2 cellular contexts compared by ENCODE assay signal in the genomic region with DNA sequence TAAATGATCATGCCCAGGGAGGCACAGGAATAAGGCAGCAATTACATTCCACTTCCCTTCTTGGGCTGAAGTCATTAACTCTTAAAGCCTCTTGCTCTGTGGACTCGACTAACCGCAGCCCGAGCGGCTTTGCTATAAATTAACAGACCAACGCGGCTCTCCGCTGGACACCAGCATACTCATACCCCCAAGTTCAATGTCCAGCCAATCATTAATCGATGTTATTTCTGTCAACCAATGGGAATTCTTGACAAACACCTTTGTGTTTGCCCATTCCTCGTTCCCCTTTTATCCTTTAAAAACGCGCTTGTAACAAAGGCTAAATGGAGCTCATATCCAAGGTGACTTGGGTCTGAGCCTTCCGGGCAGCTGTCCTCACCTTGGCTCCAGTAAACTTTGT.
TF ChIP-seq lines count a peak whose summit lies in the region.

No MANE protein-coding gene starts in this region.

TF ChIP-seq in GM23338, 12 proteins besides CTCF, POLR2A, EP300 and RAD21 (continued from another document):
- TF ChIP-seq, protein P1, sequence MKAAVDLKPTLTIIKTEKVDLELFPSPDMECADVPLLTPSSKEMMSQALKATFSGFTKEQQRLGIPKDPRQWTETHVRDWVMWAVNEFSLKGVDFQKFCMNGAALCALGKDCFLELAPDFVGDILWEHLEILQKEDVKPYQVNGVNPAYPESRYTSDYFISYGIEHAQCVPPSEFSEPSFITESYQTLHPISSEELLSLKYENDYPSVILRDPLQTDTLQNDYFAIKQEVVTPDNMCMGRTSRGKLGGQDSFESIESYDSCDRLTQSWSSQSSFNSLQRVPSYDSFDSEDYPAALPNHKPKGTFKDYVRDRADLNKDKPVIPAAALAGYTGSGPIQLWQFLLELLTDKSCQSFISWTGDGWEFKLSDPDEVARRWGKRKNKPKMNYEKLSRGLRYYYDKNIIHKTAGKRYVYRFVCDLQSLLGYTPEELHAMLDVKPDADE (IDR thresholded peaks at IDR 0.05): no peak
- TF ChIP-seq ZNF331 (CRISPR knock-in tag; IDR thresholded peaks at IDR 0.05; ENCODE audit: low read depth) (no peak), POLR2AphosphoS5 (IDR thresholded peaks at IDR 0.05; ENCODE audit: low read depth) (no peak), CREB1 (CRISPR knock-in tag; IDR thresholded peaks at IDR 0.05; ENCODE audit: low read depth) (no peak), EZH2phosphoT487 (IDR thresholded peaks at IDR 0.05; ENCODE audit: unreplicated experiment) (no peak), STAT1 (IDR thresholded peaks at IDR 0.05; ENCODE audit: unreplicated experiment) (no peak), EZH2 (IDR thresholded peaks at IDR 0.05; ENCODE audit: low read depth, unreplicated experiment) (no peak)
- TF ChIP-seq, protein P2, sequence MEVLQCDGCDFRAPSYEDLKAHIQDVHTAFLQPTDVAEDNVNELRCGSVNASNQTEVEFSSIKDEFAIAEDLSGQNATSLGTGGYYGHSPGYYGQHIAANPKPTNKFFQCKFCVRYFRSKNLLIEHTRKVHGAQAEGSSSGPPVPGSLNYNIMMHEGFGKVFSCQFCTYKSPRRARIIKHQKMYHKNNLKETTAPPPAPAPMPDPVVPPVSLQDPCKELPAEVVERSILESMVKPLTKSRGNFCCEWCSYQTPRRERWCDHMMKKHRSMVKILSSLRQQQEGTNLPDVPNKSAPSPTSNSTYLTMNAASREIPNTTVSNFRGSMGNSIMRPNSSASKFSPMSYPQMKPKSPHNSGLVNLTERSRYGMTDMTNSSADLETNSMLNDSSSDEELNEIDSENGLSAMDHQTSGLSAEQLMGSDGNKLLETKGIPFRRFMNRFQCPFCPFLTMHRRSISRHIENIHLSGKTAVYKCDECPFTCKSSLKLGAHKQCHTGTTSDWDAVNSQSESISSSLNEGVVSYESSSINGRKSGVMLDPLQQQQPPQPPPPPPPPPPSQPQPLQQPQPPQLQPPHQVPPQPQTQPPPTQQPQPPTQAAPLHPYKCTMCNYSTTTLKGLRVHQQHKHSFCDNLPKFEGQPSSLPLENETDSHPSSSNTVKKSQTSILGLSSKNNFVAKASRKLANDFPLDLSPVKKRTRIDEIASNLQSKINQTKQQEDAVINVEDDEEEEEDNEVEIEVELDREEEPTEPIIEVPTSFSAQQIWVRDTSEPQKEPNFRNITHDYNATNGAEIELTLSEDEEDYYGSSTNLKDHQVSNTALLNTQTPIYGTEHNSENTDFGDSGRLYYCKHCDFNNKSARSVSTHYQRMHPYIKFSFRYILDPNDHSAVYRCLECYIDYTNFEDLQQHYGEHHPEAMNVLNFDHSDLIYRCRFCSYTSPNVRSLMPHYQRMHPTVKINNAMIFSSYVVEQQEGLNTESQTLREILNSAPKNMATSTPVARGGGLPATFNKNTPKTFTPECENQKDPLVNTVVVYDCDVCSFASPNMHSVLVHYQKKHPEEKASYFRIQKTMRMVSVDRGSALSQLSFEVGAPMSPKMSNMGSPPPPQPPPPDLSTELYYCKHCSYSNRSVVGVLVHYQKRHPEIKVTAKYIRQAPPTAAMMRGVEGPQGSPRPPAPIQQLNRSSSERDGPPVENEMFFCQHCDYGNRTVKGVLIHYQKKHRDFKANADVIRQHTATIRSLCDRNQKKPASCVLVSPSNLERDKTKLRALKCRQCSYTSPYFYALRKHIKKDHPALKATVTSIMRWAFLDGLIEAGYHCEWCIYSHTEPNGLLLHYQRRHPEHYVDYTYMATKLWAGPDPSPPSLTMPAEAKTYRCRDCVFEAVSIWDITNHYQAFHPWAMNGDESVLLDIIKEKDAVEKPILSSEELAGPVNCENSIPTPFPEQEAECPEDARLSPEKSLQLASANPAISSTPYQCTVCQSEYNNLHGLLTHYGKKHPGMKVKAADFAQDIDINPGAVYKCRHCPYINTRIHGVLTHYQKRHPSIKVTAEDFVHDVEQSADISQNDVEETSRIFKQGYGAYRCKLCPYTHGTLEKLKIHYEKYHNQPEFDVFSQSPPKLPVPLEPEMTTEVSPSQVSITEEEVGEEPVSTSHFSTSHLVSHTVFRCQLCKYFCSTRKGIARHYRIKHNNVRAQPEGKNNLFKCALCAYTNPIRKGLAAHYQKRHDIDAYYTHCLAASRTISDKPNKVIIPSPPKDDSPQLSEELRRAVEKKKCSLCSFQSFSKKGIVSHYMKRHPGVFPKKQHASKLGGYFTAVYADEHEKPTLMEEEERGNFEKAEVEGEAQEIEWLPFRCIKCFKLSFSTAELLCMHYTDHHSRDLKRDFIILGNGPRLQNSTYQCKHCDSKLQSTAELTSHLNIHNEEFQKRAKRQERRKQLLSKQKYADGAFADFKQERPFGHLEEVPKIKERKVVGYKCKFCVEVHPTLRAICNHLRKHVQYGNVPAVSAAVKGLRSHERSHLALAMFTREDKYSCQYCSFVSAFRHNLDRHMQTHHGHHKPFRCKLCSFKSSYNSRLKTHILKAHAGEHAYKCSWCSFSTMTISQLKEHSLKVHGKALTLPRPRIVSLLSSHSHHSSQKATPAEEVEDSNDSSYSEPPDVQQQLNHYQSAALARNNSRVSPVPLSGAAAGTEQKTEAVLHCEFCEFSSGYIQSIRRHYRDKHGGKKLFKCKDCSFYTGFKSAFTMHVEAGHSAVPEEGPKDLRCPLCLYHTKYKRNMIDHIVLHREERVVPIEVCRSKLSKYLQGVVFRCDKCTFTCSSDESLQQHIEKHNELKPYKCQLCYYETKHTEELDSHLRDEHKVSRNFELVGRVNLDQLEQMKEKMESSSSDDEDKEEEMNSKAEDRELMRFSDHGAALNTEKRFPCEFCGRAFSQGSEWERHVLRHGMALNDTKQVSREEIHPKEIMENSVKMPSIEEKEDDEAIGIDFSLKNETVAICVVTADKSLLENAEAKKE (CRISPR knock-in tag; IDR thresholded peaks at IDR 0.05): no peak
- TF ChIP-seq, protein P3, sequence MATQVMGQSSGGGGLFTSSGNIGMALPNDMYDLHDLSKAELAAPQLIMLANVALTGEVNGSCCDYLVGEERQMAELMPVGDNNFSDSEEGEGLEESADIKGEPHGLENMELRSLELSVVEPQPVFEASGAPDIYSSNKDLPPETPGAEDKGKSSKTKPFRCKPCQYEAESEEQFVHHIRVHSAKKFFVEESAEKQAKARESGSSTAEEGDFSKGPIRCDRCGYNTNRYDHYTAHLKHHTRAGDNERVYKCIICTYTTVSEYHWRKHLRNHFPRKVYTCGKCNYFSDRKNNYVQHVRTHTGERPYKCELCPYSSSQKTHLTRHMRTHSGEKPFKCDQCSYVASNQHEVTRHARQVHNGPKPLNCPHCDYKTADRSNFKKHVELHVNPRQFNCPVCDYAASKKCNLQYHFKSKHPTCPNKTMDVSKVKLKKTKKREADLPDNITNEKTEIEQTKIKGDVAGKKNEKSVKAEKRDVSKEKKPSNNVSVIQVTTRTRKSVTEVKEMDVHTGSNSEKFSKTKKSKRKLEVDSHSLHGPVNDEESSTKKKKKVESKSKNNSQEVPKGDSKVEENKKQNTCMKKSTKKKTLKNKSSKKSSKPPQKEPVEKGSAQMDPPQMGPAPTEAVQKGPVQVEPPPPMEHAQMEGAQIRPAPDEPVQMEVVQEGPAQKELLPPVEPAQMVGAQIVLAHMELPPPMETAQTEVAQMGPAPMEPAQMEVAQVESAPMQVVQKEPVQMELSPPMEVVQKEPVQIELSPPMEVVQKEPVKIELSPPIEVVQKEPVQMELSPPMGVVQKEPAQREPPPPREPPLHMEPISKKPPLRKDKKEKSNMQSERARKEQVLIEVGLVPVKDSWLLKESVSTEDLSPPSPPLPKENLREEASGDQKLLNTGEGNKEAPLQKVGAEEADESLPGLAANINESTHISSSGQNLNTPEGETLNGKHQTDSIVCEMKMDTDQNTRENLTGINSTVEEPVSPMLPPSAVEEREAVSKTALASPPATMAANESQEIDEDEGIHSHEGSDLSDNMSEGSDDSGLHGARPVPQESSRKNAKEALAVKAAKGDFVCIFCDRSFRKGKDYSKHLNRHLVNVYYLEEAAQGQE (IDR thresholded peaks at IDR 0.05; ENCODE audit: unreplicated experiment): no peak

TF ChIP-seq in H1, 55 proteins besides CTCF, POLR2A, EP300 and RAD21 (continued from another document):
- no peak for TF ChIP-seq TAF1 (IDR thresholded peaks at IDR 0.05; ENCODE audit: low read depth, low read length)
- TF ChIP-seq GABPA (IDR thresholded peaks at IDR 0.05; ENCODE audit: borderline replicate concordance, insufficient read depth, low read length): no peak
- TF ChIP-seq MAX (IDR thresholded peaks at IDR 0.05): no peak
- TF ChIP-seq CBX5 (IDR thresholded peaks at IDR 0.05; ENCODE audit: low read depth, low read length): no peak
- no peak for TF ChIP-seq MAFK (IDR thresholded peaks at IDR 0.05; ENCODE audit: low read depth, low read length)
- no peak for TF ChIP-seq SP2 (IDR thresholded peaks at IDR 0.05; ENCODE audit: low read length)
- TF ChIP-seq ASH2L (IDR thresholded peaks at IDR 0.05; ENCODE audit: low read length): no peak
- TF ChIP-seq JUND (IDR thresholded peaks at IDR 0.05; ENCODE audit: low read length): no peak
- no peak for TF ChIP-seq SP4 (IDR thresholded peaks at IDR 0.05; ENCODE audit: low read length)
- no peak for TF ChIP-seq RNF2 (IDR thresholded peaks at IDR 0.05; ENCODE audit: borderline replicate concordance, low read depth, low read length, missing control alignments, poor library complexity, severe bottlenecking)
- no peak for TF ChIP-seq JUN (IDR thresholded peaks at IDR 0.05; ENCODE audit: low read depth, low read length)
- TF ChIP-seq YY1 (IDR thresholded peaks at IDR 0.05; ENCODE audit: low read depth, low read length): no peak
- no peak for TF ChIP-seq EZH2 (IDR thresholded peaks at IDR 0.05; ENCODE audit: low read depth, low read length, severe bottlenecking)
TF ChIP-seq in H1: peak in this region for 0.
